In genomic region chr2:112345030-112346027, GRCh38 we compare ENCODE assay signal across 21 cellular contexts.
DNase-seq lines count a peak whose midpoint lies in the region; ATAC-seq and TF ChIP-seq lines count a peak whose summit lies in the region.
"Had no signal": no experiment of that assay in that cellular context is flagged by ENCODE, and none has a peak within 500 bp of the region (broad histone marks: within the 10 kb centered on the region; RNA-seq: fewer than 3 reads in every experiment).

No MANE protein-coding gene starts in this region.

- H3K27me3 ChIP-seq in subcutaneous abdominal adipose tissue (ENCODE audit: control insufficient read depth in 5 of 5, insufficient read depth in 4 of 5, low read length in 5 of 5) = no peaks in the 10 kb centered on the region
- H3K27me3 ChIP-seq: BLaER1, hepatocyte, stomach had no signal

- POLR2A ChIA-PET in RWPE1 (lab: Yijun Ruan, JAX; ENCODE audit: low non-redundant PET) = no interaction called here

- CTCF ChIA-PET in RWPE1 (lab: Yijun Ruan, JAX) = no interaction called here

- H3K36me3 Mint-ChIP-seq in activated T-helper 17 cell treated with anti-CD3 and anti-CD28 coated beads, Interleukin-2, amount 50 U/mL, for 72 hours (ENCODE audit: low read depth) = no peaks in the 10 kb centered on the region

- H3K9me3 Mint-ChIP-seq in activated T-helper 17 cell treated with anti-CD3 and anti-CD28 coated beads, Interleukin-2, amount 50 U/mL, for 72 hours = no peaks in the 10 kb centered on the region
- H3K9me3 Mint-ChIP-seq: activated naive CD8-positive, alpha-beta T cell treated with anti-CD3 and anti-CD28 coated beads for 36 hours had no signal

- no peak overlapping the region for H3K4me3 Mint-ChIP-seq in activated T-helper 17 cell treated with anti-CD3 and anti-CD28 coated beads, Interleukin-2, amount 50 U/mL, for 72 hours
- H3K4me3 Mint-ChIP-seq: activated naive CD8-positive, alpha-beta T cell treated with anti-CD3 and anti-CD28 coated beads for 36 hours; memory B cell; naive thymus-derived CD8-positive, alpha-beta T cell had no signal

- no peak overlapping the region for H3K27ac Mint-ChIP-seq in activated T-helper 17 cell treated with anti-CD3 and anti-CD28 coated beads, Interleukin-2, amount 50 U/mL, for 72 hours
- H3K27ac Mint-ChIP-seq: activated naive CD8-positive, alpha-beta T cell treated with anti-CD3 and anti-CD28 coated beads for 36 hours; memory B cell had no signal

- peak overlapping the region; percentile 82 for H3K27ac ChIP-seq in subcutaneous abdominal adipose tissue (ENCODE audit: low read depth, low read length)
- no peak overlapping the region for H3K27ac ChIP-seq in RWPE1
- H3K27ac ChIP-seq: BLaER1, stomach had no signal

- no peak for ATAC-seq in activated T-helper 17 cell treated with anti-CD3 and anti-CD28 coated beads, Interleukin-2, amount 50 U/mL, for 72 hours (replicated peaks)
- ATAC-seq: naive thymus-derived CD8-positive, alpha-beta T cell had no signal

- H3K4me1 Mint-ChIP-seq in activated T-helper 17 cell treated with anti-CD3 and anti-CD28 coated beads, Interleukin-2, amount 50 U/mL, for 72 hours = no peaks in the 10 kb centered on the region
- H3K4me1 Mint-ChIP-seq: memory B cell; naive thymus-derived CD8-positive, alpha-beta T cell had no signal

- no peak overlapping the region for H3K4me3 ChIP-seq in epithelial cell of esophagus (ENCODE audit: low read length)
- no peak overlapping the region for H3K4me3 ChIP-seq in subcutaneous abdominal adipose tissue (ENCODE audit: low read depth in 1 of 5, low read length in 5 of 5)
- H3K4me3 ChIP-seq: BLaER1, GM12878, hepatocyte, stomach had no signal

- no peaks in the 10 kb centered on the region for H3K9me3 ChIP-seq in subcutaneous abdominal adipose tissue (ENCODE audit: control insufficient read depth in 5 of 5, low read length in 5 of 5)
- H3K9me3 ChIP-seq: BLaER1, stomach had no signal

- H3K9ac ChIP-seq in subcutaneous abdominal adipose tissue (ENCODE audit: low read length in 5 of 5) = no peak overlapping the region
- H3K9ac ChIP-seq: BLaER1 had no signal

- no peaks in the 10 kb centered on the region for H3K27me3 Mint-ChIP-seq in activated T-helper 17 cell treated with anti-CD3 and anti-CD28 coated beads, Interleukin-2, amount 50 U/mL, for 72 hours
- H3K27me3 Mint-ChIP-seq: activated naive CD8-positive, alpha-beta T cell treated with anti-CD3 and anti-CD28 coated beads for 36 hours; memory B cell; naive thymus-derived CD8-positive, alpha-beta T cell had no signal

- TF ChIP-seq CTCF in epithelial cell of esophagus (IDR thresholded peaks at IDR 0.05; ENCODE audit: insufficient read depth, low read depth, low read length, missing control alignments) (peak; percentile 17), RWPE1 (conservative IDR thresholded peaks at IDR 0.05; ENCODE audit: low read depth) (no peak)

- H3K4me1 ChIP-seq in subcutaneous abdominal adipose tissue (ENCODE audit: control insufficient read depth in 5 of 5, insufficient read depth in 5 of 5, low read length in 5 of 5) = peaks cover 0 to 16% (median 10%) of the 10 kb centered on the region in 5 donors
- H3K4me1 ChIP-seq: BLaER1 had no signal

- DNase-seq in SHP77 (lab: John Stamatoyannopoulos, UW) (peak; percentile 62 to 80), SHP77 treated with DMSO at 0.1 percent for 48 hours (lab: John Stamatoyannopoulos, UW) (no peak), NCI-H526 (lab: John Stamatoyannopoulos, UW) (peak; percentile 18 to 79), epithelial cell of esophagus (ENCODE audit: low read depth) (no peak), NCI-H1417 (lab: John Stamatoyannopoulos, UW) (no peak), RWPE1 (ENCODE audit: low spot score) (no peak)
- DNase-seq: activated CD4-positive, CD25-positive, alpha-beta regulatory T cell treated with anti-CD3 and anti-CD28 coated beads, Interleukin-2, amount 50 U/mL, for 72 hours; activated naive CD8-positive, alpha-beta T cell treated with anti-CD3 and anti-CD28 coated beads for 36 hours; GDM1; IMR-90; naive thymus-derived CD8-positive, alpha-beta T cell; NCI-H2029; NCI-H446 treated with DMSO at 0.1 percent for 48 hours; stimulated activated CD4-positive, alpha-beta T cell treated with anti-CD3 and anti-CD28 coated beads, Interleukin-2, amount 100 ng/mL, for 48 hours; stomach had no signal

- no peaks in the 10 kb centered on the region for H3K36me3 ChIP-seq in subcutaneous abdominal adipose tissue (ENCODE audit: control insufficient read depth in 5 of 5, insufficient read depth in 5 of 5, low read length in 5 of 5)
- H3K36me3 ChIP-seq: BLaER1, stomach had no signal

Comparison
In these comparisons a context has a peak if more than half of its experiments do, and no peak if none do; other contexts are left out.
1. DNase-seq: peak in SHP77 (2 of 2) and NCI-H526 (2 of 2); none in SHP77 treated with DMSO at 0.1 percent for 48 hours (single experiment), epithelial cell of esophagus (single experiment), NCI-H1417 (0 of 3) and RWPE1 (single experiment).